ENCODE assay signal across 1 cellular context in the genomic region with DNA sequence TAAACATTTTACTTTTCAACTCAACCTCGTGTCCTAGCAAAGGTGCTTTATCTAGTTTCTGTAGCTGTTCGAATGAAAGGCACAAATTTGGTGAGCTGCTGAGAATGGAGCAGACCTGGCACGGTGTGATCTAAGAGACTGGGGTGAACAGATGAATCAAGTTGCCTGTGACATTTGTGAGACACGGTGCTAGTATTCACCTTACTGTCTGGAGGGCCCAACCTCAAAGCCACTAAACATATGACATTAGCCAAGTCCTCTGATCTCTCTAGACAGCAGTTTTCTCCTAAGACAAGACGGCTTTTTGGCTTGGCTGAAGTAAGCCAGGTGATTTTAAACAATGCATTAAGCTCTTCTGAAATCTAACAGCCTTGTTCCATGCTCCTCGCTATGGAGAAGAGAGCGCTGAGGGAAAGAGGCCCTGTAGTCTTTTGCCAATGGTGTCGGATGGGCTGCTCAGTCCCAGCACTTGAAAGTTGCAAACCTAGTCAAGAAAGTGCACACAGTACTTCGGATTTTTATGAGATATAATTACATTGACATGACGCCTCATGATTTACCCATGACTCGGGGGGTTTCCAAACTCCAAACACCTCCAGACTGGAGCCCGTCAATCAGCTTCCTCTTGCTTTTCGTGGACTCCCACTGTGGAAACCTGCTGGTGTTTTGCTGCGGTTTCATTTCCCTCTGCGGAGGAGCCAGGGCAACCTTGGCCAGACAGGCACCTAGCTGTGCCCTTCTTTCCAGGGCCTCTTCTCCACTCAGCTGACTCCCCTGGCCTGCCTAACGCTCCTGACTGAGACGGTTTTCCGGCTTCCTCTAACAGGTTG.
TF ChIP-seq lines count a peak whose summit lies in the region.

No MANE protein-coding gene starts in this region.

TF ChIP-seq in GM12878, 131 proteins besides CTCF, POLR2A, EP300 and RAD21 (continues in another document):
- TF ChIP-seq NFXL1 (IDR thresholded peaks at IDR 0.05; ENCODE audit: borderline replicate concordance) = no peak
- TF ChIP-seq, protein P1, sequence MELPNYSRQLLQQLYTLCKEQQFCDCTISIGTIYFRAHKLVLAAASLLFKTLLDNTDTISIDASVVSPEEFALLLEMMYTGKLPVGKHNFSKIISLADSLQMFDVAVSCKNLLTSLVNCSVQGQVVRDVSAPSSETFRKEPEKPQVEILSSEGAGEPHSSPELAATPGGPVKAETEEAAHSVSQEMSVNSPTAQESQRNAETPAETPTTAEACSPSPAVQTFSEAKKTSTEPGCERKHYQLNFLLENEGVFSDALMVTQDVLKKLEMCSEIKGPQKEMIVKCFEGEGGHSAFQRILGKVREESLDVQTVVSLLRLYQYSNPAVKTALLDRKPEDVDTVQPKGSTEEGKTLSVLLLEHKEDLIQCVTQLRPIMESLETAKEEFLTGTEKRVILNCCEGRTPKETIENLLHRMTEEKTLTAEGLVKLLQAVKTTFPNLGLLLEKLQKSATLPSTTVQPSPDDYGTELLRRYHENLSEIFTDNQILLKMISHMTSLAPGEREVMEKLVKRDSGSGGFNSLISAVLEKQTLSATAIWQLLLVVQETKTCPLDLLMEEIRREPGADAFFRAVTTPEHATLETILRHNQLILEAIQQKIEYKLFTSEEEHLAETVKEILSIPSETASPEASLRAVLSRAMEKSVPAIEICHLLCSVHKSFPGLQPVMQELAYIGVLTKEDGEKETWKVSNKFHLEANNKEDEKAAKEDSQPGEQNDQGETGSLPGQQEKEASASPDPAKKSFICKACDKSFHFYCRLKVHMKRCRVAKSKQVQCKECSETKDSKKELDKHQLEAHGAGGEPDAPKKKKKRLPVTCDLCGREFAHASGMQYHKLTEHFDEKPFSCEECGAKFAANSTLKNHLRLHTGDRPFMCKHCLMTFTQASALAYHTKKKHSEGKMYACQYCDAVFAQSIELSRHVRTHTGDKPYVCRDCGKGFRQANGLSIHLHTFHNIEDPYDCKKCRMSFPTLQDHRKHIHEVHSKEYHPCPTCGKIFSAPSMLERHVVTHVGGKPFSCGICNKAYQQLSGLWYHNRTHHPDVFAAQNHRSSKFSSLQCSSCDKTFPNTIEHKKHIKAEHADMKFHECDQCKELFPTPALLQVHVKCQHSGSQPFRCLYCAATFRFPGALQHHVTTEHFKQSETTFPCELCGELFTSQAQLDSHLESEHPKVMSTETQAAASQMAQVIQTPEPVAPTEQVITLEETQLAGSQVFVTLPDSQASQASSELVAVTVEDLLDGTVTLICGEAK (IDR thresholded peaks at IDR 0.05; ENCODE audit: borderline replicate concordance) = no peak
- no peak for TF ChIP-seq RFX5 (IDR thresholded peaks at IDR 0.05; ENCODE audit: low read depth, low read length)
- TF ChIP-seq GATAD2B (conservative IDR thresholded peaks at IDR 0.05; ENCODE audit: low read depth) = no peak; the same call in 1 of the 2 replicates
- TF ChIP-seq IKZF2 (IDR thresholded peaks at IDR 0.05) = peak in 1 of 2 experiments; percentile 69; a peak in 2 of 4 replicates
- TF ChIP-seq ZNF592 (IDR thresholded peaks at IDR 0.05) = no peak
- TF ChIP-seq, protein P2, sequence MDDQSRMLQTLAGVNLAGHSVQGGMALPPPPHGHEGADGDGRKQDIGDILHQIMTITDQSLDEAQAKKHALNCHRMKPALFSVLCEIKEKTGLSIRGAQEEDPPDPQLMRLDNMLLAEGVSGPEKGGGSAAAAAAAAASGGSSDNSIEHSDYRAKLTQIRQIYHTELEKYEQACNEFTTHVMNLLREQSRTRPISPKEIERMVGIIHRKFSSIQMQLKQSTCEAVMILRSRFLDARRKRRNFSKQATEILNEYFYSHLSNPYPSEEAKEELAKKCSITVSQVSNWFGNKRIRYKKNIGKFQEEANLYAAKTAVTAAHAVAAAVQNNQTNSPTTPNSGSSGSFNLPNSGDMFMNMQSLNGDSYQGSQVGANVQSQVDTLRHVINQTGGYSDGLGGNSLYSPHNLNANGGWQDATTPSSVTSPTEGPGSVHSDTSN (IDR thresholded peaks at IDR 0.05; ENCODE audit: insufficient replicate concordance, low read depth, low read length) = peak; percentile 62
- no peak for TF ChIP-seq YBX1 (IDR thresholded peaks at IDR 0.05)
- TF ChIP-seq, protein P3, sequence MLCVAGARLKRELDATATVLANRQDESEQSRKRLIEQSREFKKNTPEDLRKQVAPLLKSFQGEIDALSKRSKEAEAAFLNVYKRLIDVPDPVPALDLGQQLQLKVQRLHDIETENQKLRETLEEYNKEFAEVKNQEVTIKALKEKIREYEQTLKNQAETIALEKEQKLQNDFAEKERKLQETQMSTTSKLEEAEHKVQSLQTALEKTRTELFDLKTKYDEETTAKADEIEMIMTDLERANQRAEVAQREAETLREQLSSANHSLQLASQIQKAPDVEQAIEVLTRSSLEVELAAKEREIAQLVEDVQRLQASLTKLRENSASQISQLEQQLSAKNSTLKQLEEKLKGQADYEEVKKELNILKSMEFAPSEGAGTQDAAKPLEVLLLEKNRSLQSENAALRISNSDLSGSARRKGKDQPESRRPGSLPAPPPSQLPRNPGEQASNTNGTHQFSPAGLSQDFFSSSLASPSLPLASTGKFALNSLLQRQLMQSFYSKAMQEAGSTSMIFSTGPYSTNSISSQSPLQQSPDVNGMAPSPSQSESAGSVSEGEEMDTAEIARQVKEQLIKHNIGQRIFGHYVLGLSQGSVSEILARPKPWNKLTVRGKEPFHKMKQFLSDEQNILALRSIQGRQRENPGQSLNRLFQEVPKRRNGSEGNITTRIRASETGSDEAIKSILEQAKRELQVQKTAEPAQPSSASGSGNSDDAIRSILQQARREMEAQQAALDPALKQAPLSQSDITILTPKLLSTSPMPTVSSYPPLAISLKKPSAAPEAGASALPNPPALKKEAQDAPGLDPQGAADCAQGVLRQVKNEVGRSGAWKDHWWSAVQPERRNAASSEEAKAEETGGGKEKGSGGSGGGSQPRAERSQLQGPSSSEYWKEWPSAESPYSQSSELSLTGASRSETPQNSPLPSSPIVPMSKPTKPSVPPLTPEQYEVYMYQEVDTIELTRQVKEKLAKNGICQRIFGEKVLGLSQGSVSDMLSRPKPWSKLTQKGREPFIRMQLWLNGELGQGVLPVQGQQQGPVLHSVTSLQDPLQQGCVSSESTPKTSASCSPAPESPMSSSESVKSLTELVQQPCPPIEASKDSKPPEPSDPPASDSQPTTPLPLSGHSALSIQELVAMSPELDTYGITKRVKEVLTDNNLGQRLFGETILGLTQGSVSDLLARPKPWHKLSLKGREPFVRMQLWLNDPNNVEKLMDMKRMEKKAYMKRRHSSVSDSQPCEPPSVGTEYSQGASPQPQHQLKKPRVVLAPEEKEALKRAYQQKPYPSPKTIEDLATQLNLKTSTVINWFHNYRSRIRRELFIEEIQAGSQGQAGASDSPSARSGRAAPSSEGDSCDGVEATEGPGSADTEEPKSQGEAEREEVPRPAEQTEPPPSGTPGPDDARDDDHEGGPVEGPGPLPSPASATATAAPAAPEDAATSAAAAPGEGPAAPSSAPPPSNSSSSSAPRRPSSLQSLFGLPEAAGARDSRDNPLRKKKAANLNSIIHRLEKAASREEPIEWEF (IDR thresholded peaks at IDR 0.05; ENCODE audit: insufficient replicate concordance, low read depth, low read length) = no peak
- TF ChIP-seq TBL1XR1 (IDR thresholded peaks at IDR 0.05; ENCODE audit: low read depth, low read length) = no peak
- peak; percentile 83; the same call in 1 of the 2 replicates for TF ChIP-seq MTA3 (IDR thresholded peaks at IDR 0.05; ENCODE audit: borderline replicate concordance, low read length)
- 0 out of 2 replicates have a peak, but pooled peaks have one; percentile 42 for TF ChIP-seq HDAC2 (IDR thresholded peaks at IDR 0.05)
- TF ChIP-seq USF2 (IDR thresholded peaks at IDR 0.05; ENCODE audit: borderline replicate concordance, low read depth, low read length) = no peak
- TF ChIP-seq NR2F1 (conservative IDR thresholded peaks at IDR 0.05) = no peak
- no peak for TF ChIP-seq CEBPZ (IDR thresholded peaks at IDR 0.05; ENCODE audit: low read depth, low read length)
- no peak for TF ChIP-seq SREBF2 (IDR thresholded peaks at IDR 0.05; ENCODE audit: low read length)
- no peak for TF ChIP-seq CBX5 (IDR thresholded peaks at IDR 0.05; ENCODE audit: low read depth)
- no peak for TF ChIP-seq KLF5 (IDR thresholded peaks at IDR 0.05; ENCODE audit: partially characterized antibody)
- peak; percentile 70; the same call in 1 of the 2 replicates for TF ChIP-seq NFIC (IDR thresholded peaks at IDR 0.05; ENCODE audit: low read depth, low read length)
- TF ChIP-seq ZNF687 (IDR thresholded peaks at IDR 0.05) = no peak
- TF ChIP-seq EGR1 (IDR thresholded peaks at IDR 0.05; ENCODE audit: borderline replicate concordance in 1 of 2, low read depth in 2 of 2, low read length in 2 of 2) = no peak
- TF ChIP-seq MEF2B (IDR thresholded peaks at IDR 0.05; ENCODE audit: partially characterized antibody, poor library complexity, severe bottlenecking) = no peak
- TF ChIP-seq ZNF207 (IDR thresholded peaks at IDR 0.05; ENCODE audit: borderline replicate concordance) = no peak
- TF ChIP-seq NRF1 (conservative IDR thresholded peaks at IDR 0.05; ENCODE audit: low read depth, low read length) = no peak
- no peak for TF ChIP-seq POU2F2 (IDR thresholded peaks at IDR 0.05; ENCODE audit: borderline replicate concordance, low read depth, low read length)
- no peak for TF ChIP-seq CHD4 (IDR thresholded peaks at IDR 0.05)
